ENCODE assay signal across 1 cellular context in the genomic region with DNA sequence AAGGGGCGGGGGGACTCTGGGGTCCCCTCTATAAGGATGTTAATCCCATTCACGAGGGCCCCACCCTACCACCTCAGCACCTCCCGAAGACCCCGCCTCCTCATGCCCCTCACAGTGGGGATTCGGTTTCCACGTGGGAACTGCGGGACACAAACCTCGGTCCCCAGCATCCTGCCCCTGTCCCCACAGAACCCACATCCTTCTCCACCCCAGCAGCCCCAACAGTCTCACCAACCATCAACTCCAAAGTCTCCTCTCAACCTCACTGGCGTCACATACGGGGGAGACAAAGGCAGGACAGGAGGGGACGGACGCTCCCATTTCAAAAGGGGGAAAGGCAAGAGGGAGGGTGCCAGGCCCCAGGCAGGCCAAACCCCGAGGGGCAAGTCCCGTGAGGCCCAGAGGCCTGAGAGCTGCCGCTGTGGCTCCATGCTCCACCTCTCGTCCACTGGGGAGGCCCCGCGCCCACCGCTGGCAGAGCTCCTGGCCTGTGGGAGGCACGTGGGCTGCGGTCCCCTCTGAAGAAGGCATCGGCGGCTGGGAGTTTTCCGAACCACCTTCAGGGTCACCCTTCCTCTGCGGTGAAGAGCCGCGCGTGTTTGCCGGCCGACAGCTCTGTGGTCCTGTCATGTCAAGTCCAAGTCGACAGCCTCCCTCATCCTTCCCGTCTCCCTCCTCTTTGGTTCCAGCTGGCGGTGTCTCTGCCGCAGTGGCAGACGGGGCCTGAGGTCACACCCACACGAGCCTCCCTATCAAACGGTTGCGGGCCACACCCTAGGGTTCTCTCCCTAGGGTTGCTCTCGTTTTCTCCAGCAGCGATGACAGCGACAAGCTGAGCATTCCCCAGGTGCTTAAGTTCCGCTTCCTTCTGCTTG.
TF ChIP-seq lines count a peak whose summit lies in the region.

No MANE protein-coding gene starts in this region.

TF ChIP-seq in K562, 482 proteins besides CTCF, POLR2A, EP300 and RAD21 (continued from another document and continues in another):
- TF ChIP-seq, protein P1, sequence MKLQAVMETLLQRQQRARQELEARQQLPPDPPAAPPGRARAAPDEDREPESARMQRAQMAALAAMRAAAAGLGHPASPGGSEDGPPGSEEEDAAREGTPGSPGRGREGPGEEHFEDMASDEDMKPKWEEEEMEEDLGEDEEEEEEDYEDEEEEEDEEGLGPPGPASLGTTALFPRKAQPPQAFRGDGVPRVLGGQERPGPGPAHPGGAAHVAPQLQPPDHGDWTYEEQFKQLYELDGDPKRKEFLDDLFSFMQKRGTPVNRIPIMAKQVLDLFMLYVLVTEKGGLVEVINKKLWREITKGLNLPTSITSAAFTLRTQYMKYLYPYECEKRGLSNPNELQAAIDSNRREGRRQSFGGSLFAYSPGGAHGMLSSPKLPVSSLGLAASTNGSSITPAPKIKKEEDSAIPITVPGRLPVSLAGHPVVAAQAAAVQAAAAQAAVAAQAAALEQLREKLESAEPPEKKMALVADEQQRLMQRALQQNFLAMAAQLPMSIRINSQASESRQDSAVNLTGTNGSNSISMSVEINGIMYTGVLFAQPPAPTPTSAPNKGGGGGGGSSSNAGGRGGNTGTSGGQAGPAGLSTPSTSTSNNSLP (IDR thresholded peaks at IDR 0.05; ENCODE audit: borderline replicate concordance, low read depth, low read length), result no peak
- TF ChIP-seq, protein P2, sequence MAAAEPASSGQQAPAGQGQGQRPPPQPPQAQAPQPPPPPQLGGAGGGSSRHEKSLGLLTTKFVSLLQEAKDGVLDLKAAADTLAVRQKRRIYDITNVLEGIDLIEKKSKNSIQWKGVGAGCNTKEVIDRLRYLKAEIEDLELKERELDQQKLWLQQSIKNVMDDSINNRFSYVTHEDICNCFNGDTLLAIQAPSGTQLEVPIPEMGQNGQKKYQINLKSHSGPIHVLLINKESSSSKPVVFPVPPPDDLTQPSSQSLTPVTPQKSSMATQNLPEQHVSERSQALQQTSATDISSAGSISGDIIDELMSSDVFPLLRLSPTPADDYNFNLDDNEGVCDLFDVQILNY (CRISPR knock-in tag; IDR thresholded peaks at IDR 0.05), result no peak
- TF ChIP-seq, protein P3, sequence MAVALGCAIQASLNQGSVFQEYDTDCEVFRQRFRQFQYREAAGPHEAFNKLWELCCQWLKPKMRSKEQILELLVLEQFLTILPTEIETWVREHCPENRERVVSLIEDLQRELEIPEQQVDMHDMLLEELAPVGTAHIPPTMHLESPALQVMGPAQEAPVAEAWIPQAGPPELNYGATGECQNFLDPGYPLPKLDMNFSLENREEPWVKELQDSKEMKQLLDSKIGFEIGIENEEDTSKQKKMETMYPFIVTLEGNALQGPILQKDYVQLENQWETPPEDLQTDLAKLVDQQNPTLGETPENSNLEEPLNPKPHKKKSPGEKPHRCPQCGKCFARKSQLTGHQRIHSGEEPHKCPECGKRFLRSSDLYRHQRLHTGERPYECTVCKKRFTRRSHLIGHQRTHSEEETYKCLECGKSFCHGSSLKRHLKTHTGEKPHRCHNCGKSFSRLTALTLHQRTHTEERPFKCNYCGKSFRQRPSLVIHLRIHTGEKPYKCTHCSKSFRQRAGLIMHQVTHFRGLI (CRISPR knock-in tag; IDR thresholded peaks at IDR 0.05), result no peak
- TF ChIP-seq, protein P4, sequence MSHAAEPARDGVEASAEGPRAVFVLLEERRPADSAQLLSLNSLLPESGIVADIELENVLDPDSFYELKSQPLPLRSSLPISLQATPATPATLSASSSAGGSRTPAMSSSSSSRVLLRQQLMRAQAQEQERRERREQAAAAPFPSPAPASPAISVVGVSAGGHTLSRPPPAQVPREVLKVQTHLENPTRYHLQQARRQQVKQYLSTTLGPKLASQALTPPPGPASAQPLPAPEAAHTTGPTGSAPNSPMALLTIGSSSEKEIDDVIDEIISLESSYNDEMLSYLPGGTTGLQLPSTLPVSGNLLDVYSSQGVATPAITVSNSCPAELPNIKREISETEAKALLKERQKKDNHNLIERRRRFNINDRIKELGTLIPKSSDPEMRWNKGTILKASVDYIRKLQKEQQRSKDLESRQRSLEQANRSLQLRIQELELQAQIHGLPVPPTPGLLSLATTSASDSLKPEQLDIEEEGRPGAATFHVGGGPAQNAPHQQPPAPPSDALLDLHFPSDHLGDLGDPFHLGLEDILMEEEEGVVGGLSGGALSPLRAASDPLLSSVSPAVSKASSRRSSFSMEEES (CRISPR knock-in tag; IDR thresholded peaks at IDR 0.05), result no peak
- TF ChIP-seq, protein P5, sequence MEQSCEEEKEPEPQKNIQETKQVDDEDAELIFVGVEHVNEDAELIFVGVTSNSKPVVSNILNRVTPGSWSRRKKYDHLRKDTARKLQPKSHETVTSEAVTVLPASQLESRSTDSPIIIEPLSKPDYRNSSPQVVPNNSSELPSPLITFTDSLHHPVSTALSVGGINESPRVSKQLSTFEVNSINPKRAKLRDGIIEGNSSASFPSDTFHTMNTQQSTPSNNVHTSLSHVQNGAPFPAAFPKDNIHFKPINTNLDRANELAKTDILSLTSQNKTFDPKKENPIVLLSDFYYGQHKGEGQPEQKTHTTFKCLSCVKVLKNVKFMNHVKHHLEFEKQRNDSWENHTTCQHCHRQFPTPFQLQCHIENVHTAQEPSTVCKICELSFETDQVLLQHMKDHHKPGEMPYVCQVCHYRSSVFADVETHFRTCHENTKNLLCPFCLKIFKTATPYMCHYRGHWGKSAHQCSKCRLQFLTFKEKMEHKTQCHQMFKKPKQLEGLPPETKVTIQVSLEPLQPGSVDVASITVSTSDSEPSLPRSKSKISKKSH (CRISPR knock-in tag; IDR thresholded peaks at IDR 0.05), result no peak
- TF ChIP-seq, protein P6, sequence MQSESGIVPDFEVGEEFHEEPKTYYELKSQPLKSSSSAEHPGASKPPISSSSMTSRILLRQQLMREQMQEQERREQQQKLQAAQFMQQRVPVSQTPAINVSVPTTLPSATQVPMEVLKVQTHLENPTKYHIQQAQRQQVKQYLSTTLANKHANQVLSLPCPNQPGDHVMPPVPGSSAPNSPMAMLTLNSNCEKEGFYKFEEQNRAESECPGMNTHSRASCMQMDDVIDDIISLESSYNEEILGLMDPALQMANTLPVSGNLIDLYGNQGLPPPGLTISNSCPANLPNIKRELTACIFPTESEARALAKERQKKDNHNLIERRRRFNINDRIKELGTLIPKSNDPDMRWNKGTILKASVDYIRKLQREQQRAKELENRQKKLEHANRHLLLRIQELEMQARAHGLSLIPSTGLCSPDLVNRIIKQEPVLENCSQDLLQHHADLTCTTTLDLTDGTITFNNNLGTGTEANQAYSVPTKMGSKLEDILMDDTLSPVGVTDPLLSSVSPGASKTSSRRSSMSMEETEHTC (IDR thresholded peaks at IDR 0.05), result 0 out of 2 replicates have a peak, but pooled peaks have one; percentile 17
- TF ChIP-seq ZNF24 (IDR thresholded peaks at IDR 0.05), result no peak
- TF ChIP-seq, protein P7, sequence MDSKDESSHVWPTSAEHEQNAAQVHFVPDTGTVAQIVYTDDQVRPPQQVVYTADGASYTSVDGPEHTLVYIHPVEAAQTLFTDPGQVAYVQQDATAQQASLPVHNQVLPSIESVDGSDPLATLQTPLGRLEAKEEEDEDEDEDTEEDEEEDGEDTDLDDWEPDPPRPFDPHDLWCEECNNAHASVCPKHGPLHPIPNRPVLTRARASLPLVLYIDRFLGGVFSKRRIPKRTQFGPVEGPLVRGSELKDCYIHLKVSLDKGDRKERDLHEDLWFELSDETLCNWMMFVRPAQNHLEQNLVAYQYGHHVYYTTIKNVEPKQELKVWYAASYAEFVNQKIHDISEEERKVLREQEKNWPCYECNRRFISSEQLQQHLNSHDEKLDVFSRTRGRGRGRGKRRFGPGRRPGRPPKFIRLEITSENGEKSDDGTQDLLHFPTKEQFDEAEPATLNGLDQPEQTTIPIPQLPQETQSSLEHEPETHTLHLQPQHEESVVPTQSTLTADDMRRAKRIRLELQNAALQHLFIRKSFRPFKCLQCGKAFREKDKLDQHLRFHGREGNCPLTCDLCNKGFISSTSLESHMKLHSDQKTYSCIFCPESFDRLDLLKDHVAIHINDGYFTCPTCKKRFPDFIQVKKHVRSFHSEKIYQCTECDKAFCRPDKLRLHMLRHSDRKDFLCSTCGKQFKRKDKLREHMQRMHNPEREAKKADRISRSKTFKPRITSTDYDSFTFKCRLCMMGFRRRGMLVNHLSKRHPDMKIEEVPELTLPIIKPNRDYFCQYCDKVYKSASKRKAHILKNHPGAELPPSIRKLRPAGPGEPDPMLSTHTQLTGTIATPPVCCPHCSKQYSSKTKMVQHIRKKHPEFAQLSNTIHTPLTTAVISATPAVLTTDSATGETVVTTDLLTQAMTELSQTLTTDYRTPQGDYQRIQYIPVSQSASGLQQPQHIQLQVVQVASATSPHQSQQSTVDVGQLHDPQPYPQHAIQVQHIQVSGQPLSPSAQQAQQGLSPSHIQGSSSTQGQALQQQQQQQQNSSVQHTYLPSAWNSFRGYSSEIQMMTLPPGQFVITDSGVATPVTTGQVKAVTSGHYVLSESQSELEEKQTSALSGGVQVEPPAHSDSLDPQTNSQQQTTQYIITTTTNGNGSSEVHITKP (IDR thresholded peaks at IDR 0.05; ENCODE audit: partially characterized antibody), result peak; percentile 91
- TF ChIP-seq TSC22D4 (tag; IDR thresholded peaks at IDR 0.05), result no peak
- TF ChIP-seq SRF (CRISPR knock-in tag; IDR thresholded peaks at IDR 0.05), result peak in 1 of 2 experiments; percentile 72; a peak in 1 of 4 replicates
- no peak for TF ChIP-seq ERF (CRISPR knock-in tag; IDR thresholded peaks at IDR 0.05)
- no peak for TF ChIP-seq CHD2 (IDR thresholded peaks at IDR 0.05; ENCODE audit: low read depth, low read length)
- no peak for TF ChIP-seq NELFE (IDR thresholded peaks at IDR 0.05; ENCODE audit: insufficient read depth, insufficient read length)
- TF ChIP-seq ZNF140 (CRISPR knock-in tag; IDR thresholded peaks at IDR 0.05), result no peak
- peak; percentile 36 for TF ChIP-seq CCNT2 (IDR thresholded peaks at IDR 0.05; ENCODE audit: borderline replicate concordance, extremely low read depth, insufficient read length, low read depth, low read length)
- no peak for TF ChIP-seq ZNF184 (CRISPR knock-in tag; IDR thresholded peaks at IDR 0.05)
- TF ChIP-seq, protein P8, sequence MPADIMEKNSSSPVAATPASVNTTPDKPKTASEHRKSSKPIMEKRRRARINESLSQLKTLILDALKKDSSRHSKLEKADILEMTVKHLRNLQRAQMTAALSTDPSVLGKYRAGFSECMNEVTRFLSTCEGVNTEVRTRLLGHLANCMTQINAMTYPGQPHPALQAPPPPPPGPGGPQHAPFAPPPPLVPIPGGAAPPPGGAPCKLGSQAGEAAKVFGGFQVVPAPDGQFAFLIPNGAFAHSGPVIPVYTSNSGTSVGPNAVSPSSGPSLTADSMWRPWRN (IDR thresholded peaks at IDR 0.05; ENCODE audit: low read depth), result no peak
- TF ChIP-seq NCOA1 (IDR thresholded peaks at IDR 0.05; ENCODE audit: low read depth), result no peak
- TF ChIP-seq, protein P9, sequence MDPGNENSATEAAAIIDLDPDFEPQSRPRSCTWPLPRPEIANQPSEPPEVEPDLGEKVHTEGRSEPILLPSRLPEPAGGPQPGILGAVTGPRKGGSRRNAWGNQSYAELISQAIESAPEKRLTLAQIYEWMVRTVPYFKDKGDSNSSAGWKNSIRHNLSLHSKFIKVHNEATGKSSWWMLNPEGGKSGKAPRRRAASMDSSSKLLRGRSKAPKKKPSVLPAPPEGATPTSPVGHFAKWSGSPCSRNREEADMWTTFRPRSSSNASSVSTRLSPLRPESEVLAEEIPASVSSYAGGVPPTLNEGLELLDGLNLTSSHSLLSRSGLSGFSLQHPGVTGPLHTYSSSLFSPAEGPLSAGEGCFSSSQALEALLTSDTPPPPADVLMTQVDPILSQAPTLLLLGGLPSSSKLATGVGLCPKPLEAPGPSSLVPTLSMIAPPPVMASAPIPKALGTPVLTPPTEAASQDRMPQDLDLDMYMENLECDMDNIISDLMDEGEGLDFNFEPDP (CRISPR knock-in tag; IDR thresholded peaks at IDR 0.05), result no peak
- TF ChIP-seq, protein P10, sequence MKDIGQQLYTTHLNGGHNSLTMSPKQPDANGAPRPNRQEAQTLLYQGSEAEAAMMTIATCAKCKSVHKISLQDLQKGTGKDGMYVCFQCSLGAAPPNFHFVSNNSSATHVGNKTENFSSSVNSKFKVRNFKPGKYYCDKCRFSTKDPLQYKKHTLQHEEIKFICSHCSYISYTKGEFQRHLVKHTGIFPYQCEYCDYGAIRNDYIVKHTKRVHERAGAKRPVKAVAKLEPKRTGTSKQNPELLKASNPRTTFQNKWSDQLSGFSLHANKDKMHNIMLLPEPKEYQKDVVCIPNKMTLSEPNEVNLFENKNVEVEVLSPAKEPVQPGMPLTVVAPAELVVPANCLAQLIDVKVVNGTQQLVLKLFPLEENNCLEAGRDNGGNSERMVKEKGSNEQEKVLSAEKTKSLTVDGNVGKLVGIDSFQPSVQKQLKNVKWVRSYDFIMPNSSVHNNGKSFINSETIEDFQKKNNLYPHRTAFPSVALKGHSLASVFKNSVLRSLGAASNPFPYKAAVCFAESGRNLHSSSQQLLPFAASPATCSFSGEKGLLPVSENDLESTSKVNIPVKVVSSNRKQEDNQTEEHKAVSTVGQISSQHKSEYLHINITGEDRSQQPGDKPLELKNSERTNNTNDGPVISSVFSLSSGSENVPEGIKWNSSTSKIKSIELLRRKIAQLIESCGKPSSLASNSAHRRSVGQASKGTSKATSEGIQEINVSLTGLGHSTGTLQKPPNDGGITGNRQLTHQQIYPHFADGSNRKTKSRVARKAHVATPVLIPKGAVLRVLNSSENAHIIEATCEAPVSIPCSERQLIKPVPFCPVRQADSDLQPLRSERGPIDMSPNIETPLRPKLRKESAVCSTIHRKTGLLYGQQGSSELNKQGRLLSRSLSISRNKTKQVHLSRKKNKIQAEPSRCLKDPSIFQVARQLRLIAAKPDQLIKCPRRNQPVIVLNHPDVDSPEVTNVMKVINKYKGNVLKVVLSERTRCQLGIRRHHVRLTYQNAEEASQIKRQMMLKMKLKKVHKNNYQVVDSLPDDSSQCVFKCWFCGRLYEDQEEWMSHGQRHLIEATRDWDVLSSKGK (CRISPR knock-in tag; IDR thresholded peaks at IDR 0.05), result no peak
- no peak for TF ChIP-seq MED1 (CRISPR knock-in tag; IDR thresholded peaks at IDR 0.05; ENCODE audit: borderline replicate concordance)
- TF ChIP-seq ZFPM2 (CRISPR knock-in tag; IDR thresholded peaks at IDR 0.05), result no peak
- TF ChIP-seq, protein P11, sequence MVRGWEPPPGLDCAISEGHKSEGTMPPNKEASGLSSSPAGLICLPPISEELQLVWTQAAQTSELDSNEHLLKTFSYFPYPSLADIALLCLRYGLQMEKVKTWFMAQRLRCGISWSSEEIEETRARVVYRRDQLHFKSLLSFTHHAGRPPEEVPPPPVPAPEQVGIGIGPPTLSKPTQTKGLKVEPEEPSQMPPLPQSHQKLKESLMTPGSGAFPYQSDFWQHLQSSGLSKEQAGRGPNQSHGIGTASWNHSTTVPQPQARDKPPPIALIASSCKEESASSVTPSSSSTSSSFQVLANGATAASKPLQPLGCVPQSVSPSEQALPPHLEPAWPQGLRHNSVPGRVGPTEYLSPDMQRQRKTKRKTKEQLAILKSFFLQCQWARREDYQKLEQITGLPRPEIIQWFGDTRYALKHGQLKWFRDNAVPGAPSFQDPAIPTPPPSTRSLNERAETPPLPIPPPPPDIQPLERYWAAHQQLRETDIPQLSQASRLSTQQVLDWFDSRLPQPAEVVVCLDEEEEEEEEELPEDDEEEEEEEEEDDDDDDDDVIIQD (CRISPR knock-in tag; IDR thresholded peaks at IDR 0.05), result no peak
- TF ChIP-seq ZNF3 (CRISPR knock-in tag; IDR thresholded peaks at IDR 0.05), result no peak
- TF ChIP-seq ESRRB (CRISPR knock-in tag; IDR thresholded peaks at IDR 0.05; ENCODE audit: borderline replicate concordance), result no peak
- TF ChIP-seq NFXL1 (CRISPR knock-in tag; IDR thresholded peaks at IDR 0.05), result no peak
- TF ChIP-seq HDAC1 (IDR thresholded peaks at IDR 0.05), result peak in 1 of 2 experiments; percentile 93; a peak in 2 of 4 replicates
- TF ChIP-seq JUNB (CRISPR knock-in tag; conservative IDR thresholded peaks at IDR 0.05), result no peak; the same call in 1 of the 2 replicates
